Comparison of ENCODE assay signal across 8 cellular contexts in genomic region chr5:140346348-140347221, GRCh38. TPM values are rescaled to one million over a fixed set of nuclear protein-coding genes. Genes with fewer than 3 reads are reported as not detected.
A peak's percentile ranks its signal among the peaks of the same experiment; 100 is the strongest.
DNase-seq lines count a peak whose midpoint lies in the region; ATAC-seq, FAIRE-seq and TF ChIP-seq lines count a peak whose summit lies in the region.

Gene HBEGF (minus strand): TSS chr5:140346603. CDS start chr5:140346328, 275 bp downstream.

- DNase-seq in GM12892 (ENCODE audit: insufficient read length) = peak; percentile 72
- DNase-seq in HEK293T (ENCODE audit: extremely low spot score) = peak; percentile 92
- DNase-seq in MV-4-11 (lab: John Stamatoyannopoulos, UW) = peak; percentile 56
- peak; percentile 15 to 48 (median 35) for DNase-seq in T-helper 2 cell
- DNase-seq in body of pancreas = peak; percentile 88 to 92 (median 90)
- DNase-seq in hypothalamus (lab: John Stamatoyannopoulos, UW) = peak in 50 of 51 donors; percentile 20 to 89 (median 72)
- no peak for DNase-seq in renal cortical epithelial cell (ENCODE audit: low read depth)
- DNase-seq in NCI-H1694 (lab: John Stamatoyannopoulos, UW) = no peak

- POLR2A ChIA-PET in HEK293T (lab: Yijun Ruan, JAX) = interaction anchor here (0.6 to 5.5 kb wide), 23 partner anchors 8 to 379 kb away, joined by 3 to 117 read pairs (median 6); partner anchors contain the start of genes HARS1, HARS2, IK and NDUFA2

- H3K27ac ChIP-seq in body of pancreas = peak within 1 kb of the TSS; percentile 42 to 87 (median 82)

- CTCF ChIA-PET in HEK293T (lab: Yijun Ruan, JAX) = interaction anchor here (0.5 to 5.9 kb wide), 28 partner anchors 9 to 365 kb away, joined by 3 to 174 read pairs (median 6); no protein-coding TSS in a partner anchor

- peaks cover 24% of the 10 kb centered on the region for H3K4me1 ChIP-seq in body of pancreas

- no peaks in the 10 kb centered on the region for H3K9me3 ChIP-seq in body of pancreas

- TF ChIP-seq POLR2A in GM12892 (IDR thresholded peaks at IDR 0.05; ENCODE audit: low read depth, low read length) (peak; percentile 46; the same call in 1 of the 2 replicates), body of pancreas (IDR thresholded peaks at IDR 0.05) (peak; percentile 91 to 93 (median 91))

- intact Hi-C loops in body of pancreas (cut with DNase I) = no loop called here

- TF ChIP-seq CTCF in body of pancreas (IDR thresholded peaks at IDR 0.05) = peak; percentile 43 to 86 (median 74)

- WGBS in body of pancreas, 2 donors = 1 to 2% methylated on average over 5 to 42 of the region's 72 CpGs

- H3K36me3 ChIP-seq in body of pancreas (replicated peaks in 1 of 2; ENCODE audit: insufficient read depth in 1 of 2, low read depth in 2 of 2) = no peaks in the 10 kb centered on the region

- H3K27me3 ChIP-seq in body of pancreas = no peaks in the 10 kb centered on the region

- peak; percentile 86 for FAIRE-seq in GM12892 (lab: Jason Lieb, UNC)

- peak; percentile 94 for ATAC-seq in body of pancreas

- peak within 1 kb of the TSS; percentile 40 to 50 for H3K4me3 ChIP-seq in body of pancreas

TF ChIP-seq in HEK293T, 16 proteins besides CTCF, POLR2A, EP300 and RAD21:
- TF ChIP-seq PKNOX1 (IDR thresholded peaks at IDR 0.05) (peak; percentile 95), SP1 (IDR thresholded peaks at IDR 0.05) (no peak), NFRKB (IDR thresholded peaks at IDR 0.05) (no peak), L3MBTL2 (conservative IDR thresholded peaks at IDR 0.05) (peak; percentile 41; the same call in 1 of the 2 replicates), ELF4 (IDR thresholded peaks at IDR 0.05) (no peak)

RNA-seq across cellular contexts. Expression of gene HBEGF, which starts in this region (rescaled TPM):
- 2.1 TPM for polyA plus RNA-seq in GM12892 (2012; ENCODE audit: missing spikeins)
- total RNA-seq in body of pancreas = 1 to 10 TPM; 3.1 to 7.3 TPM
- total RNA-seq in renal cortical epithelial cell = 23.4 and 52.8 TPM in 2 replicates

Comparison
In these comparisons a context has a peak if more than half of its experiments do, and no peak if none do; other contexts are left out.
1. DNase-seq: peak in GM12892 (single experiment), HEK293T (single experiment), MV-4-11 (single experiment), T-helper 2 cell (5 of 5), body of pancreas (4 of 4) and hypothalamus (50 of 51); none in renal cortical epithelial cell (single experiment) and NCI-H1694 (single experiment).